In the genomic region with DNA sequence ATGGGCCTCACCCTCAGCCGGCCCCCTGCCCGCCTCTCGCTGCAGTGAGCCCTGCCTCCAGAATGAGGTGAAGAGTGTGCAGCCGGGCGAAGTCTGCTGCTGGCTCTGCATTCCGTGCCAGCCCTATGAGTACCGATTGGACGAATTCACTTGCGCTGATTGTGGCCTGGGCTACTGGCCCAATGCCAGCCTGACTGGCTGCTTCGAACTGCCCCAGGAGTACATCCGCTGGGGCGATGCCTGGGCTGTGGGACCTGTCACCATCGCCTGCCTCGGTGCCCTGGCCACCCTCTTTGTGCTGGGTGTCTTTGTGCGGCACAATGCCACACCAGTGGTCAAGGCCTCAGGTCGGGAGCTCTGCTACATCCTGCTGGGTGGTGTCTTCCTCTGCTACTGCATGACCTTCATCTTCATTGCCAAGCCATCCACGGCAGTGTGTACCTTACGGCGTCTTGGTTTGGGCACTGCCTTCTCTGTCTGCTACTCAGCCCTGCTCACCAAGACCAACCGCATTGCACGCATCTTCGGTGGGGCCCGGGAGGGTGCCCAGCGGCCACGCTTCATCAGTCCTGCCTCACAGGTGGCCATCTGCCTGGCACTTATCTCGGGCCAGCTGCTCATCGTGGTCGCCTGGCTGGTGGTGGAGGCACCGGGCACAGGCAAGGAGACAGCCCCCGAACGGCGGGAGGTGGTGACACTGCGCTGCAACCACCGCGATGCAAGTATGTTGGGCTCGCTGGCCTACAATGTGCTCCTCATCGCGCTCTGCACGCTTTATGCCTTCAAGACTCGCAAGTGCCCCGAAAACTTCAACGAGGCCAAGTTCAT, we compare ENCODE assay signal across 19 cellular contexts. TPM values are rescaled to one million over a fixed set of nuclear protein-coding genes. Genes with fewer than 3 reads are reported as not detected.
A peak's percentile ranks its signal among the peaks of the same experiment; 100 is the strongest.
DNase-seq lines count a peak whose midpoint lies in the region; ATAC-seq and TF ChIP-seq lines count a peak whose summit lies in the region.
"Had no signal": no experiment of that assay in that cellular context is flagged by ENCODE, and none has a peak within 500 bp of the region (broad histone marks: within the 10 kb centered on the region; RNA-seq: fewer than 3 reads in every experiment).

No MANE protein-coding gene starts in this region.

- TF ChIP-seq CTCF in GM20000 (IDR thresholded peaks at IDR 0.05; ENCODE audit: extremely low read depth, missing control alignments), result no peak

- no peaks in the 10 kb centered on the region for H3K27me3 Mint-ChIP-seq in activated CD8-positive, alpha-beta memory T cell treated with anti-CD3 and anti-CD28 coated beads, Interleukin-2, amount 10 ng/mL, durations not matched to agents 7 days and 5 days

- peaks cover 21% of the 10 kb centered on the region for H3K4me1 Mint-ChIP-seq in activated CD8-positive, alpha-beta memory T cell treated with anti-CD3 and anti-CD28 coated beads, Interleukin-2, amount 10 ng/mL, durations not matched to agents 7 days and 5 days

- H3K27ac Mint-ChIP-seq in activated CD8-positive, alpha-beta memory T cell treated with anti-CD3 and anti-CD28 coated beads, Interleukin-2, amount 10 ng/mL, durations not matched to agents 7 days and 5 days, result no peak overlapping the region
- H3K27ac Mint-ChIP-seq: CD14-positive monocyte had no signal

- DNase-seq in activated CD8-positive, alpha-beta memory T cell treated with anti-CD3 and anti-CD28 coated beads, Interleukin-2, amount 50 U/mL, for 48 hours, result peak; percentile 42
- DNase-seq in activated CD8-positive, alpha-beta memory T cell treated with anti-CD3 and anti-CD28 coated beads, Interleukin-2, amount 10 ng/mL, durations not matched to agents 7 days and 5 days, result no peak
- peak; percentile 2 for DNase-seq in GM20000 (ENCODE audit: low spot score)
- peak; percentile 1 for DNase-seq in germinal center (ENCODE audit: low spot score)
- DNase-seq in stimulated activated CD8-positive, alpha-beta memory T cell treated with anti-CD3 and anti-CD28 coated beads, Interleukin-4, amount 100 ng/mL, for 48 hours, result peak; percentile 14
- DNase-seq in activated CD4-positive, alpha-beta T cell treated with anti-CD3 and anti-CD28 coated beads, Interleukin-2, amount 50 U/mL, for 4 hours, result no peak
- no peak for DNase-seq in erythroblast (lab: John Stamatoyannopoulos, UW)
- DNase-seq: ACHN; activated CD4-positive, alpha-beta T cell treated with anti-CD3 and anti-CD28 coated beads for 1 hour; brain microvascular endothelial cell; cortex of kidney; heart right ventricle; NCI-H187 treated with DMSO at 0.1 percent for 48 hours; NCI-H446; substantia nigra; T-helper 9 cell had no signal

- no peak for ATAC-seq in activated CD8-positive, alpha-beta memory T cell treated with anti-CD3 and anti-CD28 coated beads, Interleukin-2, amount 10 ng/mL, durations not matched to agents 7 days and 5 days
- ATAC-seq in HG03039 (IDR thresholded peaks at IDR 0.05; ENCODE audit: unreplicated experiment), result no peak
- ATAC-seq: heart right ventricle had no signal

- H3K36me3 Mint-ChIP-seq in activated CD8-positive, alpha-beta memory T cell treated with anti-CD3 and anti-CD28 coated beads, Interleukin-2, amount 10 ng/mL, durations not matched to agents 7 days and 5 days, result no peaks in the 10 kb centered on the region
- H3K36me3 Mint-ChIP-seq: CD14-positive monocyte had no signal

- CTCF ChIA-PET in activated CD8-positive, alpha-beta memory T cell treated with anti-CD3 and anti-CD28 coated beads, Interleukin-2, amount 10 ng/mL, durations not matched to agents 7 days and 5 days (lab: Charles Lee), result interaction anchor here (0.8 to 1.8 kb wide), 5 partner anchors 12 to 216 kb away, joined by 3 to 6 read pairs (median 4); a partner anchor contains a TSS

- no peak for TF ChIP-seq POLR2A in erythroblast (IDR thresholded peaks at IDR 0.05; ENCODE audit: low read length)

- H3K9me3 Mint-ChIP-seq in activated CD8-positive, alpha-beta memory T cell treated with anti-CD3 and anti-CD28 coated beads, Interleukin-2, amount 10 ng/mL, durations not matched to agents 7 days and 5 days (ENCODE audit: low read depth), result no peaks in the 10 kb centered on the region
- H3K9me3 Mint-ChIP-seq: CD14-positive monocyte had no signal

- H3K4me3 Mint-ChIP-seq in activated CD8-positive, alpha-beta memory T cell treated with anti-CD3 and anti-CD28 coated beads, Interleukin-2, amount 10 ng/mL, durations not matched to agents 7 days and 5 days, result no peak overlapping the region
- H3K4me3 Mint-ChIP-seq: CD14-positive monocyte had no signal

RNA-seq across cellular contexts. Expression of a gene that starts 8.6 kb away (rescaled TPM):
- total RNA-seq in activated CD8-positive, alpha-beta memory T cell treated with anti-CD3 and anti-CD28 coated beads, Interleukin-2, amount 10 ng/mL, durations not matched to agents 7 days and 5 days, result under 1 TPM; 0.52 to 0.55 TPM
- total RNA-seq: H4 had no signal

RNA-seq across cellular contexts. Expression of a gene that starts 44.4 kb away (rescaled TPM):
- 10 to 100 TPM; 58.8 to 66.5 TPM for total RNA-seq in activated CD8-positive, alpha-beta memory T cell treated with anti-CD3 and anti-CD28 coated beads, Interleukin-2, amount 10 ng/mL, durations not matched to agents 7 days and 5 days

Comparison
In these comparisons a context has a peak if more than half of its experiments do, and no peak if none do; other contexts are left out.
1. DNase-seq: peak in activated CD8-positive, alpha-beta memory T cell treated with anti-CD3 and anti-CD28 coated beads, Interleukin-2, amount 50 U/mL, for 48 hours (single experiment), GM20000 (single experiment), germinal center (single experiment) and stimulated activated CD8-positive, alpha-beta memory T cell treated with anti-CD3 and anti-CD28 coated beads, Interleukin-4, amount 100 ng/mL, for 48 hours (single experiment); none in activated CD8-positive, alpha-beta memory T cell treated with anti-CD3 and anti-CD28 coated beads, Interleukin-2, amount 10 ng/mL, durations not matched to agents 7 days and 5 days (single experiment), activated CD4-positive, alpha-beta T cell treated with anti-CD3 and anti-CD28 coated beads, Interleukin-2, amount 50 U/mL, for 4 hours (0 of 2) and erythroblast (0 of 2).